9 cellular contexts compared by ENCODE assay signal in genomic region chrX:56783450-56783831, GRCh38. TPM values are rescaled to one million over a fixed set of nuclear protein-coding genes. Genes with fewer than 3 reads are reported as not detected.
DNase-seq lines count a peak whose midpoint lies in the region; ATAC-seq and TF ChIP-seq lines count a peak whose summit lies in the region.
"Had no signal": no experiment of that assay in that cellular context is flagged by ENCODE, and none has a peak within 500 bp of the region (broad histone marks: within the 10 kb centered on the region; RNA-seq: fewer than 3 reads in every experiment).

No MANE protein-coding gene starts in this region.

- H3K27me3 ChIP-seq in adipocyte (replicated peaks; ENCODE audit: control insufficient read depth, insufficient read depth, low read length) = no peaks in the 10 kb centered on the region
- H3K27me3 ChIP-seq in left lung = no peaks in the 10 kb centered on the region
- H3K27me3 ChIP-seq in thyroid gland = no peaks in the 10 kb centered on the region
- H3K27me3 ChIP-seq: BE2C had no signal

- H3K4me1 ChIP-seq in adipocyte (ENCODE audit: control insufficient read depth, insufficient read depth, low read length) (no peaks in the 10 kb centered on the region), left lung (no peaks in the 10 kb centered on the region), thyroid gland (peaks cover 7 to 10% of the 10 kb centered on the region in 2 donors)
- H3K4me1 ChIP-seq: BE2C had no signal

- H3K36me3 ChIP-seq in adipocyte (ENCODE audit: control insufficient read depth, insufficient read depth, low read length, severe bottlenecking) = no peaks in the 10 kb centered on the region
- H3K36me3 ChIP-seq in left lung = no peaks in the 10 kb centered on the region
- H3K36me3 ChIP-seq in thyroid gland = no peaks in the 10 kb centered on the region
- H3K36me3 ChIP-seq: BE2C had no signal

- TF ChIP-seq CTCF in left lung (IDR thresholded peaks at IDR 0.05) (peak in 1 of 2 donors; percentile 22), thyroid gland (IDR thresholded peaks at IDR 0.05) (peak in 3 of 6 experiments; percentile 10 to 64 (median 54))

- H3K4me3 ChIP-seq in adipocyte (ENCODE audit: low read length) (peak overlapping the region; percentile 77), left lung (peak overlapping the region in 1 of 2 donors; percentile 22), thyroid gland (replicated peaks in 1 of 3) (peak overlapping the region in 1 of 3 donors; percentile 12)

- intact Hi-C loops in activated T-helper 1 cell treated with anti-CD3 and anti-CD28 coated beads, Interleukin-12 subunit alpha, Interleukin-12 subunit beta, Interleukin-2, Interleukin-4 antibody, amounts not matched to agents 30 ng/mL and 10 ng/mL and 1 ng/mL, durations not matched to agents 14 hours and 24 hours and 36 hours (cut with micrococcal nuclease) = no loop called here
- intact Hi-C loops in left lung (cut with DNase I) (no loop called here), thyroid gland (cut with DNase I) (no loop called here)

- no peaks in the 10 kb centered on the region for H3K27me3 Mint-ChIP-seq in activated T-helper 1 cell treated with anti-CD3 and anti-CD28 coated beads, Interleukin-12 subunit alpha, Interleukin-12 subunit beta, Interleukin-2, Interleukin-4 antibody, amounts not matched to agents 30 ng/mL and 10 ng/mL and 1 ng/mL, durations not matched to agents 14 hours and 24 hours and 36 hours (ENCODE audit: insufficient read depth)

- no peak overlapping the region for H3K27ac Mint-ChIP-seq in activated T-helper 1 cell treated with anti-CD3 and anti-CD28 coated beads, Interleukin-12 subunit alpha, Interleukin-12 subunit beta, Interleukin-2, Interleukin-4 antibody, amounts not matched to agents 30 ng/mL and 10 ng/mL and 1 ng/mL, durations not matched to agents 14 hours and 24 hours and 36 hours

- DNase-seq in activated T-helper 1 cell treated with Interleukin-2 at 50 U/mL for 16 hours (ENCODE audit: low read depth) (peak; percentile 56), adipocyte (ENCODE audit: low read depth) (no peak), left lung (peak in 1 of 2 donors; percentile 82), thyroid gland (no peak), NCI-H2029 treated with DMSO at 0.1 percent for 48 hours (lab: John Stamatoyannopoulos, UW) (no peak)
- DNase-seq in activated T-helper 1 cell treated with anti-CD3 and anti-CD28 coated beads, Interleukin-12 subunit alpha, Interleukin-12 subunit beta, Interleukin-2, Interleukin-4 antibody, amounts not matched to agents 30 ng/mL and 10 ng/mL and 1 ng/mL, durations not matched to agents 14 hours and 24 hours and 36 hours (ENCODE audit: low spot score) = no peak
- no peak for DNase-seq in activated naive CD4-positive, alpha-beta T cell treated with anti-CD3 and anti-CD28 coated beads, Interleukin-2, amount 50 U/mL, for 16 hours
- DNase-seq: BE2C had no signal

- H3K9me3 Mint-ChIP-seq in activated T-helper 1 cell treated with anti-CD3 and anti-CD28 coated beads, Interleukin-12 subunit alpha, Interleukin-12 subunit beta, Interleukin-2, Interleukin-4 antibody, amounts not matched to agents 30 ng/mL and 10 ng/mL and 1 ng/mL, durations not matched to agents 14 hours and 24 hours and 36 hours = no peaks in the 10 kb centered on the region

- WGBS in thyroid gland, 2 donors = 89 to 95% methylated on average over 6 to 10 of the region's 12 CpGs

- H3K9ac ChIP-seq in adipocyte (ENCODE audit: low read length) = peak overlapping the region; percentile 81

- no peak overlapping the region for H3K4me3 Mint-ChIP-seq in activated T-helper 1 cell treated with anti-CD3 and anti-CD28 coated beads, Interleukin-12 subunit alpha, Interleukin-12 subunit beta, Interleukin-2, Interleukin-4 antibody, amounts not matched to agents 30 ng/mL and 10 ng/mL and 1 ng/mL, durations not matched to agents 14 hours and 24 hours and 36 hours

- peaks cover 38% of the 10 kb centered on the region for H3K4me1 Mint-ChIP-seq in activated T-helper 1 cell treated with anti-CD3 and anti-CD28 coated beads, Interleukin-12 subunit alpha, Interleukin-12 subunit beta, Interleukin-2, Interleukin-4 antibody, amounts not matched to agents 30 ng/mL and 10 ng/mL and 1 ng/mL, durations not matched to agents 14 hours and 24 hours and 36 hours (ENCODE audit: low read depth)

- ATAC-seq in left lung (peak; percentile 46), GM18502 (IDR thresholded peaks at IDR 0.05; ENCODE audit: poor library complexity, unreplicated experiment) (no peak)

- no peak for TF ChIP-seq POLR2A in thyroid gland (IDR thresholded peaks at IDR 0.05)

- H3K27ac ChIP-seq in left lung (peak overlapping the region in 1 of 2 donors; percentile 76), thyroid gland (peak overlapping the region in 2 of 3 donors; percentile 62 to 63)

- H3K9me3 ChIP-seq in adipocyte (ENCODE audit: control insufficient read depth, low read length) (no peaks in the 10 kb centered on the region), left lung (no peaks in the 10 kb centered on the region), thyroid gland (no peaks in the 10 kb centered on the region)
- H3K9me3 ChIP-seq: BE2C had no signal

- H3K36me3 Mint-ChIP-seq in activated T-helper 1 cell treated with anti-CD3 and anti-CD28 coated beads, Interleukin-12 subunit alpha, Interleukin-12 subunit beta, Interleukin-2, Interleukin-4 antibody, amounts not matched to agents 30 ng/mL and 10 ng/mL and 1 ng/mL, durations not matched to agents 14 hours and 24 hours and 36 hours (ENCODE audit: low read depth) = peaks cover 13% of the 10 kb centered on the region

RNA-seq across cellular contexts. Expression of gene NBDY, which starts 54.4 kb away (rescaled TPM):
- total RNA-seq in activated T-helper 1 cell treated with anti-CD3 and anti-CD28 coated beads, Interleukin-12 subunit alpha, Interleukin-12 subunit beta, Interleukin-2, Interleukin-4 antibody, amounts not matched to agents 30 ng/mL and 10 ng/mL and 1 ng/mL, durations not matched to agents 14 hours and 24 hours and 36 hours = 29.3 and 36.7 TPM in 2 replicates
- total RNA-seq in left lung = 10 to 100 TPM; 39.5 to 47.2 TPM
- total RNA-seq in thyroid gland = 10 to 100 TPM; 14.7 to 35.7 (median 17.2) TPM
